32 cellular contexts compared by ENCODE assay signal in genomic region chr17:69443138-69443537, GRCh38.
"Had no signal": no experiment of that assay in that cellular context is flagged by ENCODE, and none has a peak within 500 bp of the region (broad histone marks: within the 10 kb centered on the region; RNA-seq: fewer than 3 reads in every experiment).

No MANE protein-coding gene starts in this region.

- H3K27ac ChIP-seq: adrenal gland, ascending aorta, breast epithelium, cardiac muscle cell, coronary artery, dorsolateral prefrontal cortex, foreskin keratinocyte, WERI-Rb-1 had no signal

- H3K9me3 ChIP-seq: adrenal gland, breast epithelium, gastrocnemius medialis had no signal

- ATAC-seq: activated CD4-positive, CD25-positive, alpha-beta regulatory T cell treated with anti-CD3 and anti-CD28 coated beads, Interleukin-2, amount 50 U/mL, for 24 hours; activated CD8-positive, alpha-beta memory T cell treated with anti-CD3 and anti-CD28 coated beads, Interleukin-2, amount 10 ng/mL, durations not matched to agents 7 days and 5 days; activated CD8-positive, alpha-beta T cell treated with anti-CD3 and anti-CD28 coated beads for 36 hours; activated naive CD8-positive, alpha-beta T cell treated with anti-CD3 and anti-CD28 coated beads, Interleukin-2, amount 50 U/mL, for 24 hours; esophagus mucosa; foreskin keratinocyte; gastrocnemius medialis; T-helper 17 cell had no signal

- H3K27me3 ChIP-seq: adrenal gland, ascending aorta, breast epithelium, cardiac muscle cell, dorsolateral prefrontal cortex, foreskin keratinocyte, gastrocnemius medialis had no signal

- H3K36me3 ChIP-seq: adrenal gland, ascending aorta, breast epithelium, cardiac muscle cell, gastrocnemius medialis, WERI-Rb-1 had no signal

- DNase-seq: activated B cell treated with CpG ODN at 0.5 μM for 24 hours; activated CD4-positive, alpha-beta T cell treated with anti-CD3 and anti-CD28 coated beads for 48 hours; activated CD4-positive, alpha-beta T cell treated with anti-CD3 and anti-CD28 coated beads, Interleukin-2, amount 50 U/mL, for 1 hour; activated CD4-positive, alpha-beta T cell treated with anti-CD3 and anti-CD28 coated beads, Interleukin-2, amount 50 U/mL, for 48 hours; activated CD8-positive, alpha-beta memory T cell treated with anti-CD3 and anti-CD28 coated beads, Interleukin-2, amount 10 ng/mL, durations not matched to agents 7 days and 5 days; activated CD8-positive, alpha-beta memory T cell treated with anti-CD3 and anti-CD28 coated beads, Interleukin-2, amount 50 U/mL, for 4 hours; activated CD8-positive, alpha-beta T cell treated with anti-CD3 and anti-CD28 coated beads for 36 hours; activated effector memory CD4-positive, alpha-beta T cell treated with anti-CD3 and anti-CD28 coated beads, Interleukin-2, amount 50 U/mL, for 16 hours; activated naive CD4-positive, alpha-beta T cell treated with anti-CD3 and anti-CD28 coated beads for 36 hours; activated naive CD8-positive, alpha-beta T cell treated with anti-CD3 and anti-CD28 coated beads for 36 hours; activated naive CD8-positive, alpha-beta T cell treated with anti-CD3 and anti-CD28 coated beads, Interleukin-2, amount 50 U/mL, for 24 hours; activated T-cell treated with anti-CD3 and anti-CD28 coated beads, Interleukin-2, amount 50 U/mL, for 1 hour; activated T-cell treated with anti-CD3 and anti-CD28 coated beads, Interleukin-2, amount 50 U/mL, for 48 hours; adrenal gland; central memory CD4-positive, alpha-beta T cell; cerebellar nuclear complex; dorsolateral prefrontal cortex; effector memory CD4-positive, alpha-beta T cell; endodermal cell; foreskin keratinocyte; gastrocnemius medialis; glutamatergic neuron; T-helper 1 cell; T-helper 17 cell; T1000; WERI-Rb-1 had no signal

- H3K4me3 ChIP-seq: adrenal gland, ascending aorta, breast epithelium, cardiac muscle cell, coronary artery, dorsolateral prefrontal cortex, gastrocnemius medialis had no signal

- H3K4me1 ChIP-seq: adrenal gland, ascending aorta, breast epithelium, foreskin keratinocyte had no signal
